30 cellular contexts compared by ENCODE assay signal in genomic region chr4:56212774-56213173, GRCh38.
"Had no signal": no experiment of that assay in that cellular context is flagged by ENCODE, and none has a peak within 500 bp of the region (broad histone marks: within the 10 kb centered on the region; RNA-seq: fewer than 3 reads in every experiment).

No MANE protein-coding gene starts in this region.

- DNase-seq: Kasumi-1, KG1, MG63, NCI-H1048, NCI-H1092 treated with DMSO at 0.1 percent for 48 hours, NCI-H1105 treated with DMSO at 0.1 percent for 48 hours, NCI-H1417, NCI-H1436 treated with DMSO at 0.1 percent for 48 hours, NCI-H1694 treated with DMSO at 0.1 percent for 48 hours, NCI-H187 treated with DMSO at 0.1 percent for 48 hours, NCI-H2029, NCI-H2081, NCI-H2171 treated with DMSO at 0.1 percent for 48 hours, NCI-H2227 treated with DMSO at 0.1 percent for 48 hours, NCI-H345, NCI-H446, NCI-H510A treated with DMSO at 0.1 percent for 48 hours, NCI-H524 treated with DMSO at 0.1 percent for 48 hours, NCI-H526 treated with DMSO at 0.1 percent for 48 hours, NCI-H774, PC-9, SHP77, SIG-M5, SJCRH30 had no signal

- H3K27me3 ChIP-seq: MG63, SJCRH30 had no signal

- ATAC-seq: Panc1, Right ventricle myocardium inferior, SK-N-SH treated with all-trans-retinoic acid at 6 μM for 48 hours had no signal

- H3K36me3 ChIP-seq: MG63 had no signal

- H3K27ac ChIP-seq: PC-9, RWPE1, SJCRH30, SK-N-MC had no signal

- H3K9me3 ChIP-seq: MG63 had no signal

- FAIRE-seq: RCC 7860 had no signal

- H3K4me3 ChIP-seq: MG63, PC-9, SJCRH30, SK-N-MC had no signal
